In the genomic region with DNA sequence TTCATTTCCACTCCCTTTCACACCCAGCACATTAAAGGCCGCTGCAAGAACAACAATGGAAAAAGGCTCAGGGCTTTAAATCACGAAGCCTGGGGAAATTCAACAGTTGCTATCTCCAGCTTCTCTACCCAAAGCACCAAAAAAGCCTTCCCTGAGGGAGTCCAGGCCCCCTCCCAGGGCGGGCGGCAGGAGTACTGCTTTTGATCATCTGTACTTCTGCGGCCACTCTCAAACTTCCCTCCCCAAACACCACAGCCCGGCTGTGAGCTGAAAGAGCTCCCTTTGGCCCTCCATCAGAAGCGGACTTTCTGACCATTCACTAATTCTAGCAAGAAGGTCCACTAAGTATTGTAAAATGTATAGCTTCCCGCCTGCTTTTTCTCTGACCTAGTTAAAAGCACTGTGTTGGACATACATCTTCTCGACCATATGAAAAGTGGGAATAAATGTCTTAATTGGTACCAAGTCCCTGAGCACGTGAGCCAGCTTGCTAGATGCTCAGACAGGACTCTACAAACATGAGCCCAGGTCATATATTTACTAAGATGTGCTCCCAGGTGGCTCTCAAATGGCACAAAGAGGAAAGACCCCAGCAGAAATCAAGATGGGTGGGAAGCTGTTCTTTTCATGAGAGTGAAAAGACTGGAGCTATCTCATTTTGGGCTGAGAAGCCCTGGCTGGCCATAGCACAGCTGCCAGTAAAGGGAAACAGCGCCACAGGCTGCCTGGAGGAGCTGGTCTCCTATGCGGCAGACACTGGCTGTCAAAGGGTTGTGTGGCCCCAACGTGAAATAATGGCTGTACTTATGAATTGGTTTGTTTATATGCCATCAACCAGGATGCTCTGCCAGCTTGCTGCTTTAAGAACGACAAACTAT, we compare ENCODE assay signal across 8 cellular contexts. TPM values are rescaled to one million over a fixed set of nuclear protein-coding genes. Genes with fewer than 3 reads are reported as not detected.
A peak's percentile ranks its signal among the peaks of the same experiment; 100 is the strongest.
DNase-seq lines count a peak whose midpoint lies in the region; ATAC-seq, FAIRE-seq and TF ChIP-seq lines count a peak whose summit lies in the region.

No MANE protein-coding gene starts in this region.

- TF ChIP-seq CTCF in GM12873 (IDR thresholded peaks at IDR 0.05; ENCODE audit: insufficient read depth, low read depth, low read length, missing control alignments) (peak; percentile 42), esophagus muscularis mucosa (IDR thresholded peaks at IDR 0.05) (no peak), endodermal cell (conservative IDR thresholded peaks at IDR 0.05) (no peak)

- no peak for DNase-seq in esophagus muscularis mucosa (ENCODE audit: extremely low spot score)
- DNase-seq in endodermal cell: no peak
- no peak for DNase-seq in GM19239 (ENCODE audit: insufficient read length, low spot score)
- DNase-seq in HPDE6-E6E7 (ENCODE audit: extremely low spot score): no peak
- no peak for DNase-seq in DMS114 treated with DMSO at 0.1 percent for 48 hours (lab: John Stamatoyannopoulos, UW; ENCODE audit: unreplicated experiment)

- no peak for FAIRE-seq in GM19239 (lab: Jason Lieb, UNC)

- no peaks in the 10 kb centered on the region for H3K27me3 ChIP-seq in esophagus muscularis mucosa
- H3K27me3 ChIP-seq in endodermal cell (ENCODE audit: control insufficient read depth, insufficient read depth, low read length, poor library complexity, severe bottlenecking): no peaks in the 10 kb centered on the region

- H3K4me1 Mint-ChIP-seq in endodermal cell: peaks cover 13% of the 10 kb centered on the region

- ATAC-seq in GM19468 (IDR thresholded peaks at IDR 0.05; ENCODE audit: extremely low read depth, unreplicated experiment) (peak; percentile 3), HG03457 (IDR thresholded peaks at IDR 0.05; ENCODE audit: unreplicated experiment) (peak; percentile 23)

- H3K9me3 ChIP-seq in esophagus muscularis mucosa (no peaks in the 10 kb centered on the region), endodermal cell (ENCODE audit: control insufficient read depth, low read length) (no peaks in the 10 kb centered on the region)

- H3K27me3 Mint-ChIP-seq in endodermal cell (ENCODE audit: insufficient read depth): no peaks in the 10 kb centered on the region

- no peak for TF ChIP-seq POLR2A in esophagus muscularis mucosa (IDR thresholded peaks at IDR 0.05; ENCODE audit: low read depth)

- no peak overlapping the region for H3K4me3 ChIP-seq in esophagus muscularis mucosa
- H3K4me3 ChIP-seq in endodermal cell (ENCODE audit: low read length): no peak overlapping the region

- 82% methylated on average over 14 of the region's 14 CpGs for WGBS in esophagus muscularis mucosa
- whole genome bisulfite sequencing in endodermal cell (ENCODE audit: insufficient coverage in 1 of 2, insufficient read length in 1 of 2), 2 experiments: 75 to 80% methylated on average over 5 to 14 of the region's 14 CpGs

- H3K36me3 ChIP-seq in esophagus muscularis mucosa (no peaks in the 10 kb centered on the region), endodermal cell (ENCODE audit: control insufficient read depth, insufficient read depth, low read length) (no peaks in the 10 kb centered on the region)

- TF ChIP-seq EP300 in esophagus muscularis mucosa (IDR thresholded peaks at IDR 0.05): no peak

- H3K9ac ChIP-seq in endodermal cell (ENCODE audit: extremely low read depth, low read length, poor library complexity, severe bottlenecking): no peak overlapping the region

- no peak overlapping the region for H3K4me3 Mint-ChIP-seq in endodermal cell

- H3K36me3 Mint-ChIP-seq in endodermal cell (ENCODE audit: low read depth): no peaks in the 10 kb centered on the region

- intact Hi-C loops in esophagus muscularis mucosa (cut with DNase I): no loop called here

- no peak overlapping the region for H3K27ac Mint-ChIP-seq in endodermal cell

- H3K9me3 Mint-ChIP-seq in endodermal cell: no peaks in the 10 kb centered on the region

- H3K27ac ChIP-seq in esophagus muscularis mucosa (replicated peaks in 1 of 4): peak overlapping the region in 3 of 4 donors; percentile 15 to 39 (median 26)
- H3K27ac ChIP-seq in endodermal cell (ENCODE audit: low read depth, low read length): no peak overlapping the region

- H3K4me1 ChIP-seq in esophagus muscularis mucosa (peaks cover 49 to 68% (median 63%) of the 10 kb centered on the region in 4 donors), endodermal cell (ENCODE audit: control insufficient read depth, insufficient read depth, low read length) (no peaks in the 10 kb centered on the region)

RNA-seq across cellular contexts. Expression of gene GFOD1, which starts 58.6 kb away (rescaled TPM):
- 10 to 100 TPM; 21.7 to 34.5 (median 25.8) TPM for total RNA-seq in esophagus muscularis mucosa
- 1 to 10 TPM in 1 of 2 donors, under 1 TPM in 1; 0.71 to 1.9 TPM for total RNA-seq in endodermal cell
- polyA plus RNA-seq in endodermal cell (2013, experiment 1 of 2): 1.6 TPM
- 1.5 TPM for polyA plus RNA-seq in endodermal cell (2013, experiment 2 of 2)

Comparison
In these comparisons a context has a peak if more than half of its experiments do, and no peak if none do; other contexts are left out.
1. RNA of gene GFOD1, which starts 58.6 kb away (total RNA-seq): 21.7 to 34.5 TPM in esophagus muscularis mucosa; 0.71 to 1.9 TPM in endodermal cell; every median in the first group is over 4 times any median in the second.